20 cellular contexts compared by ENCODE assay signal in the genomic region with DNA sequence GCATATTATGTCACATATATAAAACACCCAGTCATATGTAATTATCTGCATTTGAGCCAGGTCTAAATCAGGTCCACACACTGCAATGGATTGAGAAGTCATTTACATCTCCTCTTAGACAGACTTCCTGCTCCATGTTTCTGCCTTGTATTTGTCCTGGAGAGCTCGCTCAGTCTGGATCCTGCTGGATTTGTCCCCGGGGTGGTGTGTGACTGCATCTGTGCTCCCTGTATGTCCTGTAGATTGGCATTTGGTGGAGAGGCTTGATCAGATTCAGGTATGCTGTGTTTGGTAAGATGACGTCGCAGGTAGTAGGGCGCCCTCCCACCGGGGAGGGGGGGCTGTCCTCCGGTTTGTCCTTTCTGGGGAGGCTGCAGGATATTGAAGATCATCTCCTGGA. TPM values are rescaled to one million over a fixed set of nuclear protein-coding genes. Genes with fewer than 3 reads are reported as not detected.
DNase-seq lines count a peak whose midpoint lies in the region; ATAC-seq and TF ChIP-seq lines count a peak whose summit lies in the region.
"Had no signal": no experiment of that assay in that cellular context is flagged by ENCODE, and none has a peak within 500 bp of the region (broad histone marks: within the 10 kb centered on the region; RNA-seq: fewer than 3 reads in every experiment).

No MANE protein-coding gene starts in this region.

- peaks cover 2% of the 10 kb centered on the region for H3K79me1 ChIP-seq in mesendoderm (ENCODE audit: low read length)

- H3K4me1 Mint-ChIP-seq in activated CD4-positive, alpha-beta memory T cell treated with anti-CD3 and anti-CD28 coated beads, Interleukin-2, amount 10 ng/mL, durations not matched to agents 7 days and 5 days = peaks cover 10% of the 10 kb centered on the region

- 97% methylated on average over 3 of the region's 7 CpGs for WGBS in mammary epithelial cell (ENCODE audit: low coverage, missing lambda C conversion rate)
- no CpG with 5 or more reads among the region's 7 CpGs for WGBS in mesendoderm (ENCODE audit: extremely low coverage, insufficient coverage, low lambda C conversion rate)

- H3K27me3 ChIP-seq in mammary epithelial cell (ENCODE audit: insufficient read depth, low read length) (no peaks in the 10 kb centered on the region), mesendoderm (ENCODE audit: insufficient read depth, low read length, poor library complexity) (no peaks in the 10 kb centered on the region)
- H3K27me3 ChIP-seq: BLaER1 had no signal

- in situ Hi-C loops in T47D (cut with HindIII; ENCODE audit: low pct_unique_long_range_greater_than_20kb, low sequenced_read_pairs) = no loop called here
- in situ Hi-C loops in mammary epithelial cell (cut with MboI; ENCODE audit: low sequenced_read_pairs in 2 of 2) = no loop called here

- H3K4me1 ChIP-seq in mammary epithelial cell (ENCODE audit: insufficient read depth, low read length) = no peaks in the 10 kb centered on the region
- peaks cover 5% of the 10 kb centered on the region for H3K4me1 ChIP-seq in mesendoderm (ENCODE audit: control insufficient read depth, low read depth, low read length)

- H3K27me3 Mint-ChIP-seq in activated CD4-positive, alpha-beta memory T cell treated with anti-CD3 and anti-CD28 coated beads, Interleukin-2, amount 10 ng/mL, durations not matched to agents 7 days and 5 days = peaks cover 2% of the 10 kb centered on the region

- H4K8ac ChIP-seq in mesendoderm (ENCODE audit: low read depth, low read length) = no peak overlapping the region

- no peak overlapping the region for H2AFZ ChIP-seq in mammary epithelial cell (ENCODE audit: low read depth, low read length)

- no peaks in the 10 kb centered on the region for H3K9me3 Mint-ChIP-seq in activated CD4-positive, alpha-beta memory T cell treated with anti-CD3 and anti-CD28 coated beads, Interleukin-2, amount 10 ng/mL, durations not matched to agents 7 days and 5 days
- H3K9me3 Mint-ChIP-seq: CD8-positive, alpha-beta T cell had no signal

- H3K4me2 ChIP-seq in mammary epithelial cell (ENCODE audit: insufficient read depth, low read depth, low read length) (no peak overlapping the region), mesendoderm (ENCODE audit: low read length) (no peak overlapping the region)
- H3K4me2 ChIP-seq: BLaER1 had no signal

- H3K23ac ChIP-seq in mesendoderm (ENCODE audit: low read length) = no peak overlapping the region

- no peak overlapping the region for H2BK120ac ChIP-seq in mesendoderm (ENCODE audit: low read depth, low read length)

- H3K18ac ChIP-seq in mesendoderm (ENCODE audit: low read length) = no peak overlapping the region

- no peak overlapping the region for H3K56ac ChIP-seq in mesendoderm (ENCODE audit: low read length)

- H3K27ac ChIP-seq in mammary epithelial cell (ENCODE audit: insufficient read depth, low read depth, low read length) (no peak overlapping the region), mesendoderm (ENCODE audit: low read depth, low read length) (no peak overlapping the region)
- H3K27ac ChIP-seq: BLaER1 had no signal

- dilution Hi-C loops in mammary epithelial cell (cut with HindIII; ENCODE audit: low sequenced_read_pairs) = no loop called here

- CTCF ChIA-PET in mammary epithelial cell (lab: Charles Lee; ENCODE audit: low non-redundant PET) = no interaction called here
- CTCF ChIA-PET in activated CD4-positive, alpha-beta memory T cell treated with anti-CD3 and anti-CD28 coated beads, Interleukin-2, amount 10 ng/mL, durations not matched to agents 7 days and 5 days (lab: Charles Lee) = interaction anchor here (1.0 to 1.6 kb wide), 2 partner anchors 31 to 80 kb away, joined by 3 read pairs; no protein-coding TSS in a partner anchor

- no peak overlapping the region for H3K4ac ChIP-seq in mesendoderm (ENCODE audit: low read depth, low read length)

- no peak overlapping the region for H3K27ac Mint-ChIP-seq in activated CD4-positive, alpha-beta memory T cell treated with anti-CD3 and anti-CD28 coated beads, Interleukin-2, amount 10 ng/mL, durations not matched to agents 7 days and 5 days
- H3K27ac Mint-ChIP-seq: CD8-positive, alpha-beta T cell had no signal

- H2BK15ac ChIP-seq in mesendoderm (replicated peaks; ENCODE audit: low read depth) = no peak overlapping the region

- H3K4me3 ChIP-seq in mammary epithelial cell (replicated peaks in 1 of 3; ENCODE audit: insufficient read depth in 1 of 3, low read depth in 2 of 3, low read length in 3 of 3) (no peak overlapping the region), mesendoderm (ENCODE audit: low read length) (no peak overlapping the region)
- H3K4me3 ChIP-seq: BLaER1, GM12878 had no signal

- DNase-seq in T47D (ENCODE audit: low read depth in 1 of 2, low spot score in 1 of 2) = peak; percentile 60 to 77
- no peak for DNase-seq in mammary epithelial cell
- DNase-seq in NCI-H774 (lab: John Stamatoyannopoulos, UW) = peak; percentile 28
- DNase-seq in mesendoderm = peak; percentile 32
- peak; percentile 52 for DNase-seq in retina
- DNase-seq in stimulated activated CD4-positive, alpha-beta T cell treated with anti-CD3 and anti-CD28 coated beads, Interleukin-4, amount 100 ng/mL, for 1 hour = no peak
- no peak for DNase-seq in activated CD4-positive, alpha-beta memory T cell treated with anti-CD3 and anti-CD28 coated beads, Interleukin-2, amount 10 ng/mL, durations not matched to agents 7 days and 5 days
- DNase-seq: CD8-positive, alpha-beta T cell; DMS79 treated with DMSO at 0.1 percent for 48 hours; Karpas-422; MM.1S; NCI-H1105 treated with DMSO at 0.1 percent for 48 hours; NCI-H1694 treated with DMSO at 0.1 percent for 48 hours; NCI-H524 treated with DMSO at 0.1 percent for 48 hours; NK-92 treated with Interleukin-12 subunit alpha and Interleukin-12 subunit beta, amount 100 ng/mL, for 24 hours; RPMI8226; SIG-M5 had no signal

- no peaks in the 10 kb centered on the region for H3K36me3 Mint-ChIP-seq in activated CD4-positive, alpha-beta memory T cell treated with anti-CD3 and anti-CD28 coated beads, Interleukin-2, amount 10 ng/mL, durations not matched to agents 7 days and 5 days (ENCODE audit: low read depth)
- H3K36me3 Mint-ChIP-seq: CD8-positive, alpha-beta T cell had no signal

- BruUV-seq in mammary epithelial cell (replicated peaks; lab: Mats Ljungman, UMichigan) = no TSS peak

- H3K9ac ChIP-seq in mammary epithelial cell (ENCODE audit: insufficient read depth, low read length) (no peak overlapping the region), mesendoderm (ENCODE audit: low read length) (no peak overlapping the region)
- H3K9ac ChIP-seq: BLaER1 had no signal

- no peak overlapping the region for H2BK5ac ChIP-seq in mesendoderm (ENCODE audit: low read length)

- no peak for ATAC-seq in GM19324 (IDR thresholded peaks at IDR 0.05; ENCODE audit: low FRiP score, unreplicated experiment)
- ATAC-seq: CD8-positive, alpha-beta T cell; GM12878 had no signal

- H3K36me3 ChIP-seq in mammary epithelial cell (ENCODE audit: insufficient read depth, low read length) = no peaks in the 10 kb centered on the region
- H3K36me3 ChIP-seq in mesendoderm (ENCODE audit: control insufficient read depth, insufficient read depth, low read length) = no peaks in the 10 kb centered on the region
- H3K36me3 ChIP-seq: BLaER1 had no signal

- no peaks in the 10 kb centered on the region for H4K20me1 ChIP-seq in mammary epithelial cell (ENCODE audit: insufficient read depth, low read length)
- H4K20me1 ChIP-seq: BLaER1 had no signal

- intact Hi-C loops in mammary epithelial cell (cut with micrococcal nuclease) = no loop called here

- TF ChIP-seq CTCF in mammary epithelial cell (conservative IDR thresholded peaks at IDR 0.05 in 1 of 2, IDR thresholded peaks at IDR 0.05 in 1 of 2; ENCODE audit: extremely low read depth in 1 of 2, insufficient read depth in 1 of 2, low read depth in 1 of 2, low read length in 2 of 2) = no peak

- H4K5ac ChIP-seq in mesendoderm (ENCODE audit: low read length) = no peak overlapping the region

- no peaks in the 10 kb centered on the region for H3K9me3 ChIP-seq in mammary epithelial cell (replicated peaks; ENCODE audit: insufficient read depth, low read length)
- H3K9me3 ChIP-seq: BLaER1 had no signal

- no peak overlapping the region for H2AK5ac ChIP-seq in mesendoderm (ENCODE audit: low read length)

- POLR2A ChIA-PET in activated CD4-positive, alpha-beta memory T cell treated with anti-CD3 and anti-CD28 coated beads, Interleukin-2, amount 10 ng/mL, durations not matched to agents 7 days and 5 days (lab: Charles Lee) = no interaction called here

- H3K79me2 ChIP-seq in mammary epithelial cell (ENCODE audit: insufficient read depth, low read length) (no peaks in the 10 kb centered on the region), mesendoderm (ENCODE audit: control insufficient read depth, insufficient read depth, low read length) (peaks cover 4% of the 10 kb centered on the region)

- H3K4me3 Mint-ChIP-seq in activated CD4-positive, alpha-beta memory T cell treated with anti-CD3 and anti-CD28 coated beads, Interleukin-2, amount 10 ng/mL, durations not matched to agents 7 days and 5 days = no peak overlapping the region
- H3K4me3 Mint-ChIP-seq: CD8-positive, alpha-beta T cell had no signal

RNA-seq across cellular contexts. Expression of a gene that starts 33.6 kb away (rescaled TPM):
- 10 to 100 TPM; 13.5 to 34.2 TPM for total RNA-seq in mammary epithelial cell
- polyA plus RNA-seq in mammary epithelial cell = 7.0 TPM
- polyA minus RNA-seq in mammary epithelial cell = 1.4 TPM
- polyA plus RNA-seq in mesendoderm (2013, experiment 1 of 2) = 0.93 TPM
- 0.76 TPM for polyA plus RNA-seq in mesendoderm (2013, experiment 2 of 2)
- 1 to 10 TPM; 2.4 to 3.0 TPM for total RNA-seq in activated CD4-positive, alpha-beta memory T cell treated with anti-CD3 and anti-CD28 coated beads, Interleukin-2, amount 10 ng/mL, durations not matched to agents 7 days and 5 days

Comparison
In these comparisons a context has a peak if more than half of its experiments do, and no peak if none do; other contexts are left out.
1. DNase-seq: peak in T47D (2 of 2), NCI-H774 (single experiment), mesendoderm (single experiment) and retina (single experiment); none in mammary epithelial cell (single experiment), stimulated activated CD4-positive, alpha-beta T cell treated with anti-CD3 and anti-CD28 coated beads, Interleukin-4, amount 100 ng/mL, for 1 hour (single experiment) and activated CD4-positive, alpha-beta memory T cell treated with anti-CD3 and anti-CD28 coated beads, Interleukin-2, amount 10 ng/mL, durations not matched to agents 7 days and 5 days (single experiment).